ENCODE assay signal across 16 cellular contexts in genomic region chr14:75025876-75026275, GRCh38. TPM values are rescaled to one million over a fixed set of nuclear protein-coding genes. Genes with fewer than 3 reads are reported as not detected.
DNase-seq lines count a peak whose midpoint lies in the region; ATAC-seq and TF ChIP-seq lines count a peak whose summit lies in the region.
"Had no signal": no experiment of that assay in that cellular context is flagged by ENCODE, and none has a peak within 500 bp of the region (broad histone marks: within the 10 kb centered on the region; RNA-seq: fewer than 3 reads in every experiment).

No MANE protein-coding gene starts in this region.

- H3K27me3 ChIP-seq in Peyer's patch (no peaks in the 10 kb centered on the region), hepatocyte (no peaks in the 10 kb centered on the region), trophoblast cell (ENCODE audit: insufficient read depth, low read length) (no peaks in the 10 kb centered on the region), upper lobe of right lung (no peaks in the 10 kb centered on the region), left lung (no peaks in the 10 kb centered on the region)
- H3K27me3 ChIP-seq: BLaER1 had no signal

- H3K4ac ChIP-seq in trophoblast cell (ENCODE audit: low read depth, low read length): no peak overlapping the region

- no peak for TF ChIP-seq CTCF in Peyer's patch (IDR thresholded peaks at IDR 0.05)
- TF ChIP-seq CTCF in hepatocyte (IDR thresholded peaks at IDR 0.05; ENCODE audit: poor library complexity): no peak
- no peak for TF ChIP-seq CTCF in upper lobe of right lung (IDR thresholded peaks at IDR 0.05)
- no peak for TF ChIP-seq CTCF in left lung (IDR thresholded peaks at IDR 0.05)

- no peaks in the 10 kb centered on the region for H3K9me2 ChIP-seq in hepatocyte (replicated peaks; ENCODE audit: insufficient read depth)

- H2BK120ac ChIP-seq in trophoblast cell (ENCODE audit: insufficient read depth, low read length, poor library complexity): no peak overlapping the region

- no peak overlapping the region for H3K4me3 ChIP-seq in Peyer's patch
- H3K4me3 ChIP-seq in hepatocyte: no peak overlapping the region
- no peak overlapping the region for H3K4me3 ChIP-seq in trophoblast cell (ENCODE audit: low read depth, low read length)
- H3K4me3 ChIP-seq in upper lobe of right lung: no peak overlapping the region
- H3K4me3 ChIP-seq in left lung: no peak overlapping the region
- H3K4me3 ChIP-seq: BLaER1 had no signal

- no peak overlapping the region for H2AK5ac ChIP-seq in trophoblast cell (ENCODE audit: low read length)

- H3K79me1 ChIP-seq in trophoblast cell (ENCODE audit: low read length): no peaks in the 10 kb centered on the region

- no peak overlapping the region for H3K18ac ChIP-seq in trophoblast cell (ENCODE audit: low read length)

- H3K4me2 ChIP-seq in hepatocyte (no peak overlapping the region), trophoblast cell (ENCODE audit: low read length) (no peak overlapping the region)
- H3K4me2 ChIP-seq: BLaER1 had no signal

- H3K9me3 ChIP-seq in Peyer's patch (no peaks in the 10 kb centered on the region), hepatocyte (ENCODE audit: low read depth) (no peaks in the 10 kb centered on the region), trophoblast cell (ENCODE audit: insufficient read depth, low read depth, low read length) (no peaks in the 10 kb centered on the region), upper lobe of right lung (no peaks in the 10 kb centered on the region), left lung (no peaks in the 10 kb centered on the region)
- H3K9me3 ChIP-seq: BLaER1, Caco-2 had no signal

- TF ChIP-seq POLR2A in Peyer's patch (IDR thresholded peaks at IDR 0.05): no peak

- intact Hi-C loops in upper lobe of right lung (cut with DNase I) (no loop called here), left lung (cut with DNase I) (no loop called here)

- DNase-seq in Peyer's patch (no peak), hepatocyte (ENCODE audit: low spot score) (no peak), trophoblast cell (no peak), upper lobe of right lung (no peak), NCI-H2196 (lab: John Stamatoyannopoulos, UW; ENCODE audit: unreplicated experiment) (no peak), left lung (no peak)
- DNase-seq: 8988T; AML-193; Caco-2; CD8-positive, alpha-beta memory T cell; DND-41; HCEC 1CT; HFFc6 had no signal

- H3K14ac ChIP-seq in trophoblast cell (ENCODE audit: low read length): no peak overlapping the region

- H2AFZ ChIP-seq in hepatocyte (no peak overlapping the region), trophoblast cell (ENCODE audit: insufficient read depth, low read length, poor library complexity) (no peak overlapping the region)

- H3K27ac ChIP-seq in Peyer's patch (peak overlapping the region in 3 of 4 donors; percentile 15 to 70 (median 53)), hepatocyte (peak overlapping the region; percentile 65), trophoblast cell (ENCODE audit: low read depth, low read length) (no peak overlapping the region), upper lobe of right lung (peak overlapping the region; percentile 37), left lung (no peak overlapping the region)
- H3K27ac ChIP-seq: BLaER1 had no signal

- H4K8ac ChIP-seq in trophoblast cell (ENCODE audit: low read depth, low read length): no peak overlapping the region

- no peaks in the 10 kb centered on the region for H3K79me2 ChIP-seq in hepatocyte
- no peaks in the 10 kb centered on the region for H3K79me2 ChIP-seq in trophoblast cell (ENCODE audit: control insufficient read depth, insufficient read depth, low read length, poor library complexity)

- no peak for ATAC-seq in upper lobe of right lung
- ATAC-seq in left lung: no peak
- ATAC-seq in GM21423 (IDR thresholded peaks at IDR 0.05; ENCODE audit: unreplicated experiment): no peak

- H3K36me3 ChIP-seq in Peyer's patch: peaks cover 0 to 55% (median 0%) of the 10 kb centered on the region in 3 donors
- no peaks in the 10 kb centered on the region for H3K36me3 ChIP-seq in hepatocyte (replicated peaks; ENCODE audit: insufficient read depth, low read depth)
- H3K36me3 ChIP-seq in trophoblast cell (ENCODE audit: control insufficient read depth in 1 of 2, insufficient read depth in 2 of 2, low read length in 2 of 2): peaks cover 5 to 16% of the 10 kb centered on the region in 2 experiments
- peaks cover 75% of the 10 kb centered on the region for H3K36me3 ChIP-seq in upper lobe of right lung
- peaks cover 0 to 64% of the 10 kb centered on the region in 2 donors for H3K36me3 ChIP-seq in left lung

- no peaks in the 10 kb centered on the region for H4K20me1 ChIP-seq in hepatocyte (ENCODE audit: insufficient read depth, poor library complexity, severe bottlenecking)
- H4K20me1 ChIP-seq: BLaER1 had no signal

- H2BK5ac ChIP-seq in trophoblast cell (ENCODE audit: low read depth, low read length, poor library complexity): no peak overlapping the region

- H4K91ac ChIP-seq in trophoblast cell (ENCODE audit: low read depth, low read length): no peak overlapping the region

- no peak overlapping the region for H4K12ac ChIP-seq in trophoblast cell (ENCODE audit: low read depth, low read length)

- H2BK12ac ChIP-seq in trophoblast cell (ENCODE audit: low read length): peak overlapping the region; percentile 15

- H3K9ac ChIP-seq in trophoblast cell (ENCODE audit: low read length): no peak overlapping the region
- H3K9ac ChIP-seq: BLaER1 had no signal

- H3K4me1 ChIP-seq in Peyer's patch: no peaks in the 10 kb centered on the region
- no peaks in the 10 kb centered on the region for H3K4me1 ChIP-seq in hepatocyte (ENCODE audit: insufficient read depth)
- no peaks in the 10 kb centered on the region for H3K4me1 ChIP-seq in trophoblast cell (ENCODE audit: control insufficient read depth in 1 of 2, insufficient read depth in 2 of 2, low read length in 2 of 2)
- H3K4me1 ChIP-seq in upper lobe of right lung: no peaks in the 10 kb centered on the region
- H3K4me1 ChIP-seq in left lung: peaks cover 0 to 10% of the 10 kb centered on the region in 2 donors
- H3K4me1 ChIP-seq: Caco-2 had no signal

- no peak overlapping the region for H3K23ac ChIP-seq in trophoblast cell (ENCODE audit: low read length)

- 98% methylated on average over 2 of the region's 2 CpGs for WGBS in hepatocyte (ENCODE audit: low lambda C conversion rate, missing lambda C conversion rate)
- WGBS in trophoblast cell (ENCODE audit: extremely low coverage, insufficient coverage, insufficient read length): 100% methylated on average over 1 of the region's 2 CpGs

RNA-seq across cellular contexts. Expression of gene EIF2B2, which starts 23.2 kb away (rescaled TPM):
- total RNA-seq in Peyer's patch (10 to 100 TPM; 32.3 to 38.6 (median 34.7) TPM), hepatocyte (35.7 and 45.2 TPM in 2 replicates), upper lobe of right lung (34.8 TPM), left lung (10 to 100 TPM; 38.7 to 44.4 TPM)
- 75.6 and 93.2 TPM in 2 replicates for polyA plus RNA-seq in hepatocyte
- 115 and 119 TPM in 2 replicates for polyA plus RNA-seq in trophoblast cell (2013)

RNA-seq across cellular contexts. Expression of gene MLH3, which starts 25.4 kb away (rescaled TPM):
- total RNA-seq in Peyer's patch (10 to 100 TPM; 40.6 to 57.0 (median 48.5) TPM), hepatocyte (15.6 and 21.3 TPM in 2 replicates), upper lobe of right lung (33.4 TPM), left lung (10 to 100 TPM; 24.7 to 25.9 TPM)
- 8.5 and 9.9 TPM in 2 replicates for polyA plus RNA-seq in hepatocyte
- polyA plus RNA-seq in trophoblast cell (2013): 5.1 and 5.8 TPM in 2 replicates

RNA-seq across cellular contexts. Expression of gene ACYP1, which starts 37.9 kb away (rescaled TPM):
- total RNA-seq in Peyer's patch (10 to 100 TPM; 15.7 to 36.4 (median 25.0) TPM), hepatocyte (7.1 and 9.5 TPM in 2 replicates), upper lobe of right lung (15.3 TPM), left lung (10 to 100 TPM in 1 of 2 donors, 1 to 10 TPM in 1; 9.8 to 15.8 TPM)
- 13.5 and 19.5 TPM in 2 replicates for polyA plus RNA-seq in hepatocyte
- 26.8 and 30.1 TPM in 2 replicates for polyA plus RNA-seq in trophoblast cell (2013)

RNA-seq across cellular contexts. Expression of gene ZC2HC1C, which starts 43.6 kb away (rescaled TPM):
- 10 to 100 TPM in 3 of 4 donors, 1 to 10 TPM in 1; 9.2 to 18.3 (median 14.9) TPM for total RNA-seq in Peyer's patch
- total RNA-seq in hepatocyte: 1.7 and 14.9 TPM in 2 replicates
- 1.1 and 3.8 TPM in 2 replicates for polyA plus RNA-seq in hepatocyte
- 2.1 and 3.1 TPM in 2 replicates for polyA plus RNA-seq in trophoblast cell (2013)
- 4.5 TPM for total RNA-seq in upper lobe of right lung
- 1 to 10 TPM; 3.1 to 4.6 TPM for total RNA-seq in left lung
- total RNA-seq: HT1080 had no signal

Comparison
In these comparisons a context has a peak if more than half of its experiments do, and no peak if none do; other contexts are left out.
1. H3K27ac ChIP-seq: peak in Peyer's patch (3 of 4), hepatocyte (single experiment) and upper lobe of right lung (single experiment); none in trophoblast cell (single experiment) and left lung (0 of 2).